ENCODE assay signal across 20 cellular contexts in the genomic region with DNA sequence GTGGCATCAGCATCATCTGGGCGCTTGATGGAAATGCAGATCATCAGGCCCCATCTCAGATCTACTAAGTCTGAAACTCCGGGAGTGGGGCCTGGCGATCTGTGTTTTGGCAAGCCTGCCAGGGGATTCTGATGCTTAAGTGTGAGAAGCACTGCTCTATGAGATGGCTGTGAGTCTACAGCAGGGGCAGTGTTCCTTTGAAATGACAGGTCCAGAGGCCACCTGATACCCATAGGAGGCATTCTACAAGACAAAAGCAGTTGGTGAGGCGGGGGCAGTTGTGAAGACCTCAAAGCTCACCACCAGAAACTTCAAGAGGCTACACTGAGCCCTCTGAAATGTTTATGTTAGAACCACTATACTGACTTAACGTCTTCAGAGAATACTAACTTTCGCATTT.
"Had no signal": no experiment of that assay in that cellular context is flagged by ENCODE, and none has a peak within 500 bp of the region (broad histone marks: within the 10 kb centered on the region; RNA-seq: fewer than 3 reads in every experiment).

No MANE protein-coding gene starts in this region.

- H3K79me2 ChIP-seq: parathyroid adenoma had no signal

- H3K27me3 ChIP-seq: neutrophil, spleen had no signal

- H3K4me3 Mint-ChIP-seq: activated naive CD4-positive, alpha-beta T cell treated with anti-CD3 and anti-CD28 coated beads, Interleukin-2, amount 10 ng/mL, durations not matched to agents 7 days and 5 days; activated naive CD8-positive, alpha-beta T cell treated with anti-CD3 and anti-CD28 coated beads, Interleukin-2, amount 50 U/mL, for 24 hours; dendritic cell treated with granulocyte-macrophage colony-stimulating factor and Interleukin-4, amounts not matched to agents 40 ng/mL and 50 ng/mL, for 4 days; naive thymus-derived CD4-positive, alpha-beta T cell; stimulated activated naive B cell treated with anti-CD40 and anti-IgM and Interleukin-4, amounts not matched to agents 10 μg/mL and 1 μg/mL and 100 μg/mL, for 72 hours; T-helper 1 cell treated with Interleukin-12 subunit alpha and Interleukin-12 subunit beta and Interleukin-4 antibody, amounts not matched to agents 30 μg/mL and 1 μg/mL, for 36 hours had no signal

- DNase-seq: activated CD4-positive, alpha-beta T cell treated with anti-CD3 and anti-CD28 coated beads, Interleukin-2, amount 50 U/mL, for 1 hour; activated CD8-positive, alpha-beta memory T cell treated with anti-CD3 and anti-CD28 coated beads for 24 hours; activated CD8-positive, alpha-beta memory T cell treated with anti-CD3 and anti-CD28 coated beads, Interleukin-2, amount 50 U/mL, for 48 hours; activated effector memory CD4-positive, alpha-beta T cell treated with Interleukin-2 at 50 U/mL for 16 hours; activated naive CD4-positive, alpha-beta T cell treated with anti-CD3 and anti-CD28 coated beads, Interleukin-2, amount 10 ng/mL, durations not matched to agents 7 days and 5 days; activated naive CD8-positive, alpha-beta T cell treated with anti-CD3 and anti-CD28 coated beads, Interleukin-2, amount 50 U/mL, for 24 hours; activated T-cell treated with anti-CD3 and anti-CD28 coated beads, Interleukin-2, amount 50 U/mL, for 48 hours; anterior cingulate cortex; cerebellar nuclear complex; effector CD8-positive, alpha-beta T cell; naive thymus-derived CD4-positive, alpha-beta T cell; spleen; stimulated activated naive B cell treated with anti-CD40 and anti-IgM and Interleukin-4, amounts not matched to agents 10 μg/mL and 1 μg/mL and 100 μg/mL, for 72 hours had no signal

- H3K9ac ChIP-seq: parathyroid adenoma had no signal

- H3K27ac Mint-ChIP-seq: activated naive CD4-positive, alpha-beta T cell treated with anti-CD3 and anti-CD28 coated beads, Interleukin-2, amount 10 ng/mL, durations not matched to agents 7 days and 5 days; activated naive CD8-positive, alpha-beta T cell treated with anti-CD3 and anti-CD28 coated beads, Interleukin-2, amount 50 U/mL, for 24 hours; dendritic cell treated with granulocyte-macrophage colony-stimulating factor and Interleukin-4, amounts not matched to agents 40 ng/mL and 50 ng/mL, for 4 days; naive thymus-derived CD4-positive, alpha-beta T cell; stimulated activated naive B cell treated with anti-CD40 and anti-IgM and Interleukin-4, amounts not matched to agents 10 μg/mL and 1 μg/mL and 100 μg/mL, for 72 hours; T-helper 1 cell treated with Interleukin-12 subunit alpha and Interleukin-12 subunit beta and Interleukin-4 antibody, amounts not matched to agents 30 μg/mL and 1 μg/mL, for 36 hours had no signal

- H3K9me3 ChIP-seq: neutrophil, spleen, thoracic aorta had no signal

- ATAC-seq: activated CD4-positive, CD25-positive, alpha-beta regulatory T cell treated with anti-CD3 and anti-CD28 coated beads, Interleukin-2, amount 50 U/mL, for 24 hours; activated naive CD8-positive, alpha-beta T cell treated with anti-CD3 and anti-CD28 coated beads, Interleukin-2, amount 50 U/mL, for 24 hours; left lobe of liver; naive thymus-derived CD4-positive, alpha-beta T cell; stimulated activated naive B cell treated with anti-CD40 and anti-IgM and Interleukin-4, amounts not matched to agents 10 μg/mL and 1 μg/mL and 100 μg/mL, for 72 hours had no signal

- H3K36me3 Mint-ChIP-seq: activated naive CD4-positive, alpha-beta T cell treated with anti-CD3 and anti-CD28 coated beads, Interleukin-2, amount 10 ng/mL, durations not matched to agents 7 days and 5 days; naive thymus-derived CD4-positive, alpha-beta T cell; stimulated activated naive B cell treated with anti-CD40 and anti-IgM and Interleukin-4, amounts not matched to agents 10 μg/mL and 1 μg/mL and 100 μg/mL, for 72 hours had no signal

- H3K27ac ChIP-seq: neutrophil, parathyroid adenoma, spleen had no signal

- H3K4me1 ChIP-seq: parathyroid adenoma, spleen had no signal

- H3K4me3 ChIP-seq: spleen, thoracic aorta had no signal

- H2AFZ ChIP-seq: parathyroid adenoma had no signal

- H3K27me3 Mint-ChIP-seq: activated naive CD4-positive, alpha-beta T cell treated with anti-CD3 and anti-CD28 coated beads, Interleukin-2, amount 10 ng/mL, durations not matched to agents 7 days and 5 days; activated naive CD8-positive, alpha-beta T cell treated with anti-CD3 and anti-CD28 coated beads, Interleukin-2, amount 50 U/mL, for 24 hours; dendritic cell treated with granulocyte-macrophage colony-stimulating factor and Interleukin-4, amounts not matched to agents 40 ng/mL and 50 ng/mL, for 4 days; stimulated activated naive B cell treated with anti-CD40 and anti-IgM and Interleukin-4, amounts not matched to agents 10 μg/mL and 1 μg/mL and 100 μg/mL, for 72 hours had no signal

- H3K4me1 Mint-ChIP-seq: activated naive CD4-positive, alpha-beta T cell treated with anti-CD3 and anti-CD28 coated beads, Interleukin-2, amount 10 ng/mL, durations not matched to agents 7 days and 5 days; activated naive CD8-positive, alpha-beta T cell treated with anti-CD3 and anti-CD28 coated beads, Interleukin-2, amount 50 U/mL, for 24 hours; naive thymus-derived CD4-positive, alpha-beta T cell had no signal

- H3K36me3 ChIP-seq: neutrophil, spleen, thoracic aorta had no signal

- H3K9me3 Mint-ChIP-seq: activated naive CD8-positive, alpha-beta T cell treated with anti-CD3 and anti-CD28 coated beads, Interleukin-2, amount 50 U/mL, for 24 hours; dendritic cell treated with granulocyte-macrophage colony-stimulating factor and Interleukin-4, amounts not matched to agents 40 ng/mL and 50 ng/mL, for 4 days; stimulated activated naive B cell treated with anti-CD40 and anti-IgM and Interleukin-4, amounts not matched to agents 10 μg/mL and 1 μg/mL and 100 μg/mL, for 72 hours; T-helper 1 cell treated with Interleukin-12 subunit alpha and Interleukin-12 subunit beta and Interleukin-4 antibody, amounts not matched to agents 30 μg/mL and 1 μg/mL, for 36 hours had no signal
